ENCODE assay signal across 12 cellular contexts in the genomic region with DNA sequence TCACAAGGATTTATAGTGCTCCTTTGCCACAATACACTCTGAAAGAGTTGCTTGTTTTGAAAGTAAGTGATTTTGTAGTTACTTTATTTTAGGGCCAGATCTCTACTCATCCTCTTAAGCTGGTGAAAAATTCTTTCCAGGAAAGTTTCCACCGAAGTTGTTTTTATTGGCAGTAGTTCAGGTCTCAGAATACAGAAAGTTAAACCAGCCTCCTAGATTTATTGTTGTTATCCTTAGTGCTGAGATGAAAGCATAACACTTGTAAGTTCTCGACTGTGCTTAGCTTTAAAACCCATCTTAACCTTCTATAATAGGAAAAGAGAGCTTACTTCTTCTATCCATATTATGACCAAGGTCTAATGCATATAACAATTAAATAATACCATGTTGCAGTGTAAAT. TPM values are rescaled to one million over a fixed set of nuclear protein-coding genes. Genes with fewer than 3 reads are reported as not detected.
DNase-seq lines count a peak whose midpoint lies in the region; ATAC-seq and TF ChIP-seq lines count a peak whose summit lies in the region.
"Had no signal": no experiment of that assay in that cellular context is flagged by ENCODE, and none has a peak within 500 bp of the region (broad histone marks: within the 10 kb centered on the region; RNA-seq: fewer than 3 reads in every experiment).

No MANE protein-coding gene starts in this region.

- WGBS in prostate gland: 9% methylated on average over 2 of the region's 2 CpGs
- 20% methylated on average over 2 of the region's 2 CpGs for WGBS in suprapubic skin

- peak; percentile 22 for ATAC-seq in PC-3
- ATAC-seq in HG02678 (IDR thresholded peaks at IDR 0.05; ENCODE audit: unreplicated experiment): no peak

- no peak for TF ChIP-seq EP300 in suprapubic skin (IDR thresholded peaks at IDR 0.05)

- TF ChIP-seq POLR2A in prostate gland (IDR thresholded peaks at IDR 0.05): no peak
- TF ChIP-seq POLR2A in suprapubic skin (IDR thresholded peaks at IDR 0.05): no peak

- H3K27me3 ChIP-seq in PC-3 (ENCODE audit: low read length): no peaks in the 10 kb centered on the region
- no peaks in the 10 kb centered on the region for H3K27me3 ChIP-seq in prostate gland (replicated peaks; ENCODE audit: insufficient read depth)
- no peaks in the 10 kb centered on the region for H3K27me3 ChIP-seq in suprapubic skin

- no peak overlapping the region for H3K4me3 ChIP-seq in PC-3 (ENCODE audit: low read length)
- H3K4me3 ChIP-seq in fibroblast of mammary gland (ENCODE audit: control insufficient read depth, low read depth, low read length): no peak overlapping the region
- H3K4me3 ChIP-seq in prostate gland: no peak overlapping the region
- no peak overlapping the region for H3K4me3 ChIP-seq in suprapubic skin
- H3K4me3 ChIP-seq: thoracic aorta had no signal

- H3K9ac ChIP-seq in PC-3 (ENCODE audit: low read length): no peak overlapping the region

- no peak overlapping the region for H3K27ac ChIP-seq in PC-3 (ENCODE audit: low read length)
- H3K27ac ChIP-seq in prostate gland: peak overlapping the region in 1 of 2 donors; percentile 0
- no peak overlapping the region for H3K27ac ChIP-seq in suprapubic skin
- H3K27ac ChIP-seq: thoracic aorta had no signal

- no peaks in the 10 kb centered on the region for H3K9me3 ChIP-seq in PC-3 (ENCODE audit: low read length)
- H3K9me3 ChIP-seq in prostate gland: no peaks in the 10 kb centered on the region
- no peaks in the 10 kb centered on the region for H3K9me3 ChIP-seq in suprapubic skin
- H3K9me3 ChIP-seq: thoracic aorta had no signal

- peaks cover 4% of the 10 kb centered on the region for H3F3A ChIP-seq in PC-3 (ENCODE audit: low read length, unreplicated experiment)

- POLR2A ChIA-PET in PC-3 (lab: Charles Lee; ENCODE audit: unreplicated experiment): interaction anchor here (0.6 kb wide), 2 partner anchors 70 to 264 kb away, joined by 3 to 5 read pairs; no protein-coding TSS in a partner anchor

- no peaks in the 10 kb centered on the region for H3K9me2 ChIP-seq in PC-3 (replicated peaks; ENCODE audit: low read length)

- DNase-seq in AG20443 (ENCODE audit: low spot score): peak; percentile 63
- peak; percentile 52 for DNase-seq in PC-3
- peak; percentile 88 for DNase-seq in fibroblast of mammary gland (ENCODE audit: low read depth)
- DNase-seq in prostate gland (ENCODE audit: low spot score): peak; percentile 17
- DNase-seq in effector CD8-positive, alpha-beta T cell (lab: John Stamatoyannopoulos, UW): no peak
- no peak for DNase-seq in mesenteric fat pad (ENCODE audit: low spot score)
- DNase-seq in suprapubic skin (ENCODE audit: low spot score in 2 of 2): no peak
- DNase-seq: immature natural killer cell, NCI-H524 treated with DMSO at 0.1 percent for 48 hours, SIG-M5 had no signal

- intact Hi-C loops in PC-3 (cut with micrococcal nuclease) (no loop called here), prostate gland (cut with DNase I) (no loop called here)

- H2AFZ ChIP-seq in PC-3 (ENCODE audit: low read length): no peak overlapping the region

- BruUV-seq in PC-3 (replicated peaks; lab: Mats Ljungman, UMichigan): no TSS peak

- peaks cover 97% of the 10 kb centered on the region for H3K79me2 ChIP-seq in PC-3 (ENCODE audit: low read length)

- H3K4me2 ChIP-seq in PC-3 (ENCODE audit: low read length): no peak overlapping the region

- TF ChIP-seq CTCF in PC-3 (conservative IDR thresholded peaks at IDR 0.05; ENCODE audit: low read depth, low read length): no peak
- TF ChIP-seq CTCF in fibroblast of mammary gland (conservative IDR thresholded peaks at IDR 0.05; ENCODE audit: control insufficient read depth, insufficient read depth, low read depth, low read length): no peak
- no peak for TF ChIP-seq CTCF in prostate gland (IDR thresholded peaks at IDR 0.05)
- TF ChIP-seq CTCF in suprapubic skin (IDR thresholded peaks at IDR 0.05): no peak

- H4K20me1 ChIP-seq in PC-3 (ENCODE audit: low read length): peaks cover 28% of the 10 kb centered on the region

- H3K36me3 ChIP-seq in PC-3 (ENCODE audit: low read depth, low read length) (peaks cover 26% of the 10 kb centered on the region), prostate gland (no peaks in the 10 kb centered on the region), suprapubic skin (peaks cover under 1% of the 10 kb centered on the region)
- H3K36me3 ChIP-seq: thoracic aorta had no signal

- peaks cover 15% of the 10 kb centered on the region for H3K4me1 ChIP-seq in PC-3 (ENCODE audit: insufficient read depth, low read length)
- H3K4me1 ChIP-seq in prostate gland (replicated peaks): peaks cover 3% of the 10 kb centered on the region
- H3K4me1 ChIP-seq in suprapubic skin: peaks cover 29% of the 10 kb centered on the region

- CTCF ChIA-PET in PC-3 (lab: Charles Lee): interaction anchor here (0.7 to 1.2 kb wide), 2 partner anchors 68 to 89 kb away, joined by 3 to 7 read pairs; no protein-coding TSS in a partner anchor

RNA-seq across cellular contexts. Expression of gene AP3M1, which starts 5.5 kb away (rescaled TPM):
- total RNA-seq in PC-3 (2014; rRNA removed) (129 and 165 TPM in 2 replicates), prostate gland (10 to 100 TPM; 29.6 to 34.9 TPM), mesenteric fat pad (34.1 TPM), suprapubic skin (10 to 100 TPM; 19.7 to 24.7 (median 21.1) TPM)

RNA-seq across cellular contexts. Expression of gene ADK, which starts 5.9 kb away (rescaled TPM):
- 221 and 256 TPM in 2 replicates for total RNA-seq in PC-3 (2014; rRNA removed)
- 10 to 100 TPM; 34.1 to 42.5 TPM for total RNA-seq in prostate gland
- total RNA-seq in mesenteric fat pad: 34.9 TPM
- 10 to 100 TPM; 33.0 to 57.3 (median 48.0) TPM for total RNA-seq in suprapubic skin

Comparison
In these comparisons a context has a peak if more than half of its experiments do, and no peak if none do; other contexts are left out.
1. DNase-seq: peak in AG20443 (single experiment), PC-3 (single experiment), fibroblast of mammary gland (single experiment) and prostate gland (single experiment); none in effector CD8-positive, alpha-beta T cell (single experiment), mesenteric fat pad (single experiment) and suprapubic skin (0 of 2).